ENCODE assay signal across 18 cellular contexts in the genomic region with DNA sequence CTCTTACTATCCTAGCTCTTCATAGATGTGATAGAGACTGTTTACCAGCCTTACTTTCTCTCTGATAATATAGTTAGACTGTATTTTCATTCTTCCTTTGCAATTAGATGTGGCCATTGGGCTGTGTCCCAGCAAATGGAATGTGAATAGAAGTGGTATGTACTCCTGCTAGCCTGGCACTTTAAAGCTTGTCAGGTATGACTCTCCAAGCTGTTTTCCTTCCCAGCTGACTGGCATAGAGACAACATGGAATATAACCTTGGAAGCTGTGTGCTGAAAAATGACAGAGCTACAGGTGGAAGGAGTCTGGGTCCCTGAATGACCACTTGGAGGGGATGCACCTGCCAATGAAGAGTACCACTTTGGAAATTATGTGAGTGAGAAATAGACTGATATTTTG.
"Had no signal": no experiment of that assay in that cellular context is flagged by ENCODE, and none has a peak within 500 bp of the region (broad histone marks: within the 10 kb centered on the region; RNA-seq: fewer than 3 reads in every experiment).

No MANE protein-coding gene starts in this region.

- H3K4me1 ChIP-seq: adrenal gland, esophagus muscularis mucosa, pancreas, sigmoid colon, testis, upper lobe of left lung had no signal

- H3K36me3 ChIP-seq: adrenal gland, esophagus muscularis mucosa, neutrophil, pancreas, sigmoid colon, upper lobe of left lung had no signal

- H3K27me3 ChIP-seq: adrenal gland, pancreas, testis, upper lobe of left lung had no signal

- DNase-seq: activated CD4-positive, alpha-beta T cell treated with anti-CD3 and anti-CD28 coated beads for 1 hour; activated CD8-positive, alpha-beta memory T cell treated with anti-CD3 and anti-CD28 coated beads for 24 hours; activated effector memory CD4-positive, alpha-beta T cell treated with anti-CD3 and anti-CD28 coated beads, Interleukin-2, amount 50 U/mL, for 16 hours; activated T-cell treated with anti-CD3 and anti-CD28 coated beads, Interleukin-2, amount 50 U/mL, for 72 hours; adrenal gland; dermis blood vessel endothelial cell; effector memory CD4-positive, alpha-beta T cell; left cardiac atrium; pancreas; sigmoid colon; stimulated activated CD4-positive, alpha-beta T cell treated with anti-CD3 and anti-CD28 coated beads, Interleukin-4, amount 100 ng/mL, for 24 hours; T-helper 2 cell; testis; upper lobe of left lung had no signal

- ATAC-seq: activated T-cell treated with anti-CD3 and anti-CD28 coated beads, Interleukin-2, amount 50 U/mL, for 72 hours; left cardiac atrium; natural killer cell treated with Interleukin-12 subunit alpha and Interleukin-12 subunit beta and Interleukin-15 and Interleukin-18, amount 100 ng/mL, for 72 hours; pancreas; stimulated activated effector memory CD8-positive, alpha-beta T cell treated with anti-CD3 and anti-CD28 coated beads, Interleukin-12 subunit alpha, Interleukin-12 subunit beta, amount 100 ng/mL, for 72 hours had no signal

- H3K4me3 ChIP-seq: adrenal gland, esophagus muscularis mucosa, pancreas, sigmoid colon, testis, upper lobe of left lung had no signal

- H3K9me3 ChIP-seq: adrenal gland, neutrophil, pancreas, sigmoid colon, testis, upper lobe of left lung had no signal
